24 cellular contexts compared by ENCODE assay signal in genomic region chr11:62073061-62073460, GRCh38. TPM values are rescaled to one million over a fixed set of nuclear protein-coding genes. Genes with fewer than 3 reads are reported as not detected.
DNase-seq lines count a peak whose midpoint lies in the region; ATAC-seq, FAIRE-seq and TF ChIP-seq lines count a peak whose summit lies in the region.
"Had no signal": no experiment of that assay in that cellular context is flagged by ENCODE, and none has a peak within 500 bp of the region (broad histone marks: within the 10 kb centered on the region; RNA-seq: fewer than 3 reads in every experiment).

No MANE protein-coding gene starts in this region.

- in situ Hi-C loops in K562 (cut with MboI): no loop called here

- TF ChIP-seq CTCF in K562 (IDR thresholded peaks at IDR 0.05 in 2 of 3, conservative IDR thresholded peaks at IDR 0.05 in 1 of 3; ENCODE audit: insufficient read depth in 2 of 3, low read depth in 1 of 3, low read length in 3 of 3) (no peak), left lung (IDR thresholded peaks at IDR 0.05) (no peak)

- no peak for TF ChIP-seq RAD21 in K562 (CRISPR knock-in tag; conservative IDR thresholded peaks at IDR 0.05 in 1 of 2, IDR thresholded peaks at IDR 0.05 in 1 of 2)

- H3K9me3 Mint-ChIP-seq in activated T-cell treated with anti-CD3 and anti-CD28 coated beads, Interleukin-2, amount 50 U/mL, for 72 hours: no peaks in the 10 kb centered on the region
- H3K9me3 Mint-ChIP-seq in activated T-cell treated with anti-CD3 and anti-CD28 coated beads, Interleukin-2, amount 50 U/mL, for 4 hours: no peaks in the 10 kb centered on the region
- H3K9me3 Mint-ChIP-seq: CD4-positive, alpha-beta T cell; CD8-positive, alpha-beta T cell had no signal

- no peak for TF ChIP-seq EP300 in K562 (IDR thresholded peaks at IDR 0.05; ENCODE audit: low read length)

- H3K79me2 ChIP-seq in K562 (ENCODE audit: control insufficient read depth, insufficient read depth, low read length) (no peaks in the 10 kb centered on the region), trophoblast cell (ENCODE audit: control insufficient read depth, insufficient read depth, low read length, poor library complexity) (no peaks in the 10 kb centered on the region)

- H3K27ac ChIP-seq in K562 (ENCODE audit: extremely low read depth, low read depth, low read length) (no peak overlapping the region), trophoblast cell (ENCODE audit: low read depth, low read length) (peak overlapping the region; percentile 8), left lung (no peak overlapping the region)
- H3K27ac ChIP-seq: 22Rv1; A549; BLaER1 treated with 17β-estradiol and CSF1 and Interleukin-3, amounts not matched to agents 10 nM and 100 nM; C4-2B had no signal

- no peaks in the 10 kb centered on the region for H3K36me3 Mint-ChIP-seq in activated T-cell treated with anti-CD3 and anti-CD28 coated beads, Interleukin-2, amount 50 U/mL, for 72 hours (ENCODE audit: insufficient read depth in 2 of 2)
- no peaks in the 10 kb centered on the region for H3K36me3 Mint-ChIP-seq in activated T-cell treated with anti-CD3 and anti-CD28 coated beads, Interleukin-2, amount 50 U/mL, for 4 hours (ENCODE audit: insufficient read depth)
- H3K36me3 Mint-ChIP-seq: CD8-positive, alpha-beta T cell had no signal

- H3K9me1 ChIP-seq in K562 (ENCODE audit: control insufficient read depth, insufficient read depth, low read length): no peaks in the 10 kb centered on the region

- H3K4me1 ChIP-seq in K562 (replicated peaks in 1 of 2; ENCODE audit: control insufficient read depth in 2 of 2, insufficient read depth in 2 of 2, low read length in 2 of 2) (no peaks in the 10 kb centered on the region), trophoblast cell (ENCODE audit: control insufficient read depth in 1 of 2, insufficient read depth in 2 of 2, low read length in 2 of 2) (no peaks in the 10 kb centered on the region), left lung (no peaks in the 10 kb centered on the region)
- H3K4me1 ChIP-seq: A549, Caco-2 had no signal

- ATAC-seq in activated T-cell treated with anti-CD3 and anti-CD28 coated beads, Interleukin-2, amount 50 U/mL, for 72 hours (replicated peaks in 1 of 2): no peak
- ATAC-seq in activated T-cell treated with anti-CD3 and anti-CD28 coated beads, Interleukin-2, amount 50 U/mL, for 4 hours: no peak
- no peak for ATAC-seq in K562
- ATAC-seq in left lung: no peak
- ATAC-seq: A549; CD8-positive, alpha-beta T cell had no signal

- no peak overlapping the region for H2BK5ac ChIP-seq in trophoblast cell (ENCODE audit: low read depth, low read length, poor library complexity)

- no peak overlapping the region for H3K4me3 ChIP-seq in K562
- no peak overlapping the region for H3K4me3 ChIP-seq in trophoblast cell (ENCODE audit: low read depth, low read length)
- no peak overlapping the region for H3K4me3 ChIP-seq in left lung
- H3K4me3 ChIP-seq: A549; BLaER1 treated with 17β-estradiol and CSF1 and Interleukin-3, amounts not matched to agents 10 nM and 100 nM had no signal

- H3K27me3 ChIP-seq in K562 (ENCODE audit: control insufficient read depth in 2 of 2, insufficient read depth in 2 of 2, low read length in 2 of 2) (no peaks in the 10 kb centered on the region), trophoblast cell (ENCODE audit: insufficient read depth, low read length) (no peaks in the 10 kb centered on the region), left lung (no peaks in the 10 kb centered on the region)
- H3K27me3 ChIP-seq: BLaER1 treated with 17β-estradiol and CSF1 and Interleukin-3, amounts not matched to agents 10 nM and 100 nM had no signal

- intact Hi-C loops in K562 (cut with micrococcal nuclease) (no loop called here), left lung (cut with DNase I) (loop anchor here in 1 of 2 donors (10.0 kb wide), 1 partner anchor 118 kb away; the partner anchor contains the start of gene BEST1)

- H3K27ac Mint-ChIP-seq in activated T-cell treated with anti-CD3 and anti-CD28 coated beads, Interleukin-2, amount 50 U/mL, for 72 hours: peak overlapping the region; percentile 65
- H3K27ac Mint-ChIP-seq: B cell; CD4-positive, alpha-beta T cell; CD8-positive, alpha-beta T cell had no signal

- no peaks in the 10 kb centered on the region for H3K36me3 ChIP-seq in K562 (ENCODE audit: control insufficient read depth, insufficient read depth, low read length)
- H3K36me3 ChIP-seq in trophoblast cell (ENCODE audit: control insufficient read depth in 1 of 2, insufficient read depth in 2 of 2, low read length in 2 of 2): no peaks in the 10 kb centered on the region
- no peaks in the 10 kb centered on the region for H3K36me3 ChIP-seq in left lung

- no peak overlapping the region for H2AK5ac ChIP-seq in trophoblast cell (ENCODE audit: low read length)

- H4K20me1 ChIP-seq in K562 (replicated peaks; ENCODE audit: control insufficient read depth, insufficient read depth, low read length): no peaks in the 10 kb centered on the region
- H4K20me1 ChIP-seq: BLaER1 treated with 17β-estradiol and CSF1 and Interleukin-3, amounts not matched to agents 10 nM and 100 nM had no signal

- FAIRE-seq in K562 (lab: Jason Lieb, UNC): no peak
- FAIRE-seq: A549, D721Med, G401.6, GM12891, GM19239 had no signal

- DNase-seq in activated T-cell treated with anti-CD3 and anti-CD28 coated beads, Interleukin-2, amount 50 U/mL, for 72 hours: no peak
- no peak for DNase-seq in activated T-cell treated with anti-CD3 and anti-CD28 coated beads, Interleukin-2, amount 50 U/mL, for 4 hours
- DNase-seq in K562 (ENCODE audit: extremely low read depth in 1 of 4, low spot score in 3 of 4): no peak
- peak; percentile 92 for DNase-seq in foreskin melanocyte
- no peak for DNase-seq in trophoblast cell
- no peak for DNase-seq in activated naive CD4-positive, alpha-beta T cell (lab: John Stamatoyannopoulos, UW)
- DNase-seq in left lung: no peak
- no peak for DNase-seq in NCI-H1417 (lab: John Stamatoyannopoulos, UW)
- DNase-seq: AML-193; Caco-2; Calu3; CD4-positive, alpha-beta T cell; CD8-positive, alpha-beta T cell; DMS79 treated with DMSO at 0.1 percent for 48 hours; GF-D8 had no signal

- no peak for TF ChIP-seq POLR2A in K562 (conservative IDR thresholded peaks at IDR 0.05)

- peak overlapping the region; percentile 17; the same call in 1 of the 2 replicates for H2AFZ ChIP-seq in K562 (ENCODE audit: low read depth, low read length)
- no peak overlapping the region for H2AFZ ChIP-seq in trophoblast cell (ENCODE audit: insufficient read depth, low read length, poor library complexity)

- H3K18ac ChIP-seq in trophoblast cell (ENCODE audit: low read length): no peak overlapping the region

- H2BK120ac ChIP-seq in trophoblast cell (ENCODE audit: insufficient read depth, low read length, poor library complexity): no peak overlapping the region

- WGBS in K562 (ENCODE audit: insufficient coverage, low coverage, missing lambda C conversion rate): 61% methylated on average over 4 of the region's 4 CpGs
- WGBS in trophoblast cell (ENCODE audit: extremely low coverage, insufficient coverage, insufficient read length): no CpG with 5 or more reads among the region's 4 CpGs

- CTCF ChIA-PET in K562 (lab: Yijun Ruan, JAX; ENCODE audit: low intra/inter-chr PET ratio): no interaction called here

- H3K4me1 Mint-ChIP-seq in activated T-cell treated with anti-CD3 and anti-CD28 coated beads, Interleukin-2, amount 50 U/mL, for 72 hours (ENCODE audit: low read depth): peaks cover 20% of the 10 kb centered on the region
- H3K4me1 Mint-ChIP-seq in activated T-cell treated with anti-CD3 and anti-CD28 coated beads, Interleukin-2, amount 50 U/mL, for 4 hours (ENCODE audit: low read depth): peaks cover 2% of the 10 kb centered on the region
- H3K4me1 Mint-ChIP-seq: B cell had no signal

- H3K4ac ChIP-seq in trophoblast cell (ENCODE audit: low read depth, low read length): no peak overlapping the region

- H3K27me3 Mint-ChIP-seq in activated T-cell treated with anti-CD3 and anti-CD28 coated beads, Interleukin-2, amount 50 U/mL, for 72 hours (ENCODE audit: low read depth): peaks cover 6% of the 10 kb centered on the region
- H3K27me3 Mint-ChIP-seq in activated T-cell treated with anti-CD3 and anti-CD28 coated beads, Interleukin-2, amount 50 U/mL, for 4 hours (ENCODE audit: low read depth): peaks cover 6% of the 10 kb centered on the region

- H3K4me3 Mint-ChIP-seq in activated T-cell treated with anti-CD3 and anti-CD28 coated beads, Interleukin-2, amount 50 U/mL, for 72 hours: no peak overlapping the region
- H3K4me3 Mint-ChIP-seq in activated T-cell treated with anti-CD3 and anti-CD28 coated beads, Interleukin-2, amount 50 U/mL, for 4 hours: no peak overlapping the region
- H3K4me3 Mint-ChIP-seq: B cell; CD4-positive, alpha-beta T cell; CD8-positive, alpha-beta T cell had no signal

- H3K23ac ChIP-seq in trophoblast cell (ENCODE audit: low read length): no peak overlapping the region

- H3K4me2 ChIP-seq in K562 (ENCODE audit: insufficient read depth, low read length) (no peak overlapping the region), trophoblast cell (ENCODE audit: low read length) (no peak overlapping the region)
- H3K4me2 ChIP-seq: A549; BLaER1 treated with 17β-estradiol and CSF1 and Interleukin-3, amounts not matched to agents 10 nM and 100 nM had no signal

- peaks cover 5% of the 10 kb centered on the region for H3K79me1 ChIP-seq in trophoblast cell (ENCODE audit: low read length)

- no peak overlapping the region for H4K8ac ChIP-seq in trophoblast cell (ENCODE audit: low read depth, low read length)

- H3K14ac ChIP-seq in trophoblast cell (ENCODE audit: low read length): no peak overlapping the region

- no peak overlapping the region for H4K12ac ChIP-seq in trophoblast cell (ENCODE audit: low read depth, low read length)

- H3K9me3 ChIP-seq in K562 (replicated peaks; ENCODE audit: control insufficient read depth, insufficient read depth, low read depth, low read length) (no peaks in the 10 kb centered on the region), trophoblast cell (ENCODE audit: insufficient read depth, low read depth, low read length) (no peaks in the 10 kb centered on the region), left lung (no peaks in the 10 kb centered on the region)
- H3K9me3 ChIP-seq: A549; BLaER1 treated with 17β-estradiol and CSF1 and Interleukin-3, amounts not matched to agents 10 nM and 100 nM; Caco-2 had no signal

- no peak overlapping the region for H3K9ac ChIP-seq in K562 (ENCODE audit: insufficient read depth in 1 of 2, low read depth in 2 of 2, low read length in 2 of 2)
- no peak overlapping the region for H3K9ac ChIP-seq in trophoblast cell (ENCODE audit: low read length)
- H3K9ac ChIP-seq: BLaER1 treated with 17β-estradiol and CSF1 and Interleukin-3, amounts not matched to agents 10 nM and 100 nM had no signal

- POLR2A ChIA-PET in K562 (lab: Yijun Ruan, JAX): interaction anchor here (1.0 to 1.3 kb wide), 2 partner anchors 105 to 108 kb away, joined by 4 to 6 read pairs; partner anchors contain the start of gene FTH1

- H4K91ac ChIP-seq in trophoblast cell (ENCODE audit: low read depth, low read length): no peak overlapping the region

- BruUV-seq in K562 (replicated peaks; lab: Mats Ljungman, UMichigan): no TSS peak

- no peak overlapping the region for H2BK12ac ChIP-seq in trophoblast cell (ENCODE audit: low read length)

RNA-seq across cellular contexts. Expression of gene INCENP, which starts 50.8 kb away (rescaled TPM):
- total RNA-seq in activated T-cell treated with anti-CD3 and anti-CD28 coated beads, Interleukin-2, amount 50 U/mL, for 72 hours: 100 to 1,000 TPM; 129 to 161 TPM
- total RNA-seq in activated T-cell treated with anti-CD3 and anti-CD28 coated beads, Interleukin-2, amount 50 U/mL, for 4 hours: 10 to 100 TPM; 29.9 to 36.3 (median 32.8) TPM
- total RNA-seq in K562 (2011; cell fraction: chromatin; rRNA removed; ENCODE audit: low replicate concordance): 77.0 and 104 TPM in 2 replicates
- total RNA-seq in K562 (2011; cell fraction: nucleolus; rRNA removed): 49.2 and 49.6 TPM in 2 replicates
- 50.6 and 77.9 TPM in 2 replicates for total RNA-seq in K562 (2011; cell fraction: nucleoplasm; rRNA removed)
- total RNA-seq in K562 (2014; rRNA removed): 51.4 and 59.4 TPM in 2 replicates
- total RNA-seq in K562 (2014; rRNA removed; fragmentation: Illumina TruSeq; extraction: Trizol): 25.0 and 35.2 TPM in 2 replicates
- total RNA-seq in K562 (2015; rRNA removed; fragmentation: Illumina TruSeq; extraction: Trizol): 28.2 and 29.9 TPM in 2 replicates
- 78.1 and 97.9 TPM in 2 replicates for total RNA-seq in K562 (2021)
- 25.2 and 37.0 TPM in 2 replicates for polyA plus RNA-seq in K562 (2011; rRNA removed)
- 28.9 and 42.0 TPM in 2 replicates for polyA plus RNA-seq in K562 (2011; cell fraction: cytosol; rRNA removed)
- polyA plus RNA-seq in K562 (2011; cell fraction: nucleus; rRNA removed): 66.5 and 106 TPM in 2 replicates
- polyA plus RNA-seq in K562 (2012): 39.2 and 41.6 TPM in 2 replicates
- polyA plus RNA-seq in K562 (2014; fragmentation: Illumina TruSeq; extraction: Trizol): 40.9 and 52.0 TPM in 2 replicates
- polyA plus RNA-seq in K562 (2014; fragmentation: Nextera tagmentation; extraction: Ambion mirVana): 1 to 10 TPM; 1.1 to 3.3 TPM
- polyA plus RNA-seq in K562 (2014; rRNA removed): 41.9 and 46.4 TPM in 2 replicates
- polyA minus RNA-seq in K562 (2011; rRNA and poly(A)+ RNA removed): 31.3 and 39.8 TPM in 2 replicates
- 62.3 and 71.7 TPM in 2 replicates for polyA minus RNA-seq in K562 (2011; cell fraction: cytosol; rRNA and poly(A)+ RNA removed)
- polyA minus RNA-seq in K562 (2011; cell fraction: nucleus; rRNA and poly(A)+ RNA removed): 29.8 and 46.9 TPM in 2 replicates
- 36.7 and 38.4 TPM in 2 replicates for polyA plus RNA-seq in trophoblast cell (2013)
- total RNA-seq in left lung: 10 to 100 TPM; 17.3 to 21.6 TPM
